1 cellular context compared by ENCODE assay signal in the genomic region with DNA sequence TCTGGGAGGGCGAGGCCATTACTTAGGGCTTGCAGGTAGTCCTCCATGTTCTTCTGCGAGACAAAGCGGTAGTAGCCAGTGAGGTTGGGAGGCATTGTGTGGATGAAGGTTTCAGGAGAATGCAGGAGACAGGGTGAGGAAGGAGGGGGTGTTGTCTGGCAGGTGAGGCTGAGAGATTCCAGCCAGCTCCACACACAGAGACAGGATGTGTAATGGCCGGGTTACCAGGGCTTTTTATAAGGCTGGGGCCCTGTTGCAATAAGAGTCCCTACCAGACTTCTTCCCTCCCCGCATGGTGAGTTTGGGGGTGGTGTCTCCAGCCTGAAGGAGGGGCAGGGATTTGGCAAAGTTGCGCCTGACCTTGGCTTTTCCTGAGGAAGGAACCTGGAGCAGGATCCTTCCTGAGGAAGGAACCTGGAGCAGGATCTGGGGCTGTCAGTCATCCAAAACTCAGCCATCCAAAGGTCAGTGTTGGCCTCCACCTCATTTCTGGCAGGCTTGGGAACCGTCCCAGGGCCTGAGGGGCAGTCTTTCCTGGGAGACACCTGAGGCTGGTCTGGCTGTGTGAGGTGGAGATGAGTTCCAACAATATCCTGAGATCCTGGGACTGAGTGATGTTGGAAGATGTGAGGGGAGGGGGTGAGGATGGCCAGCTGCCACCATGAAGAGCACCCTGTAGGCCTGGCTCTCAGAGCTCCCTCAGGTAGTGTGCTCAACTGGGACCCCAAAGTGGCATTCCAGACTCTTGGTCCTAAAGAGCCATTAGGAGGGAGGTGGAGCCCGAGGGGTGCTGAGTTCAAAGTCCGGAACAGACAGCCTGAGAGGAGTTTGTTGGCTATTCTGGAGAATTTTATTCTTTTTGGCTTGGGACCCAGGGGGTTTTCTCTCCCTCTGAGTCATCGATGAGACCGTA.
TF ChIP-seq lines count a peak whose summit lies in the region.

A gene with protein sequence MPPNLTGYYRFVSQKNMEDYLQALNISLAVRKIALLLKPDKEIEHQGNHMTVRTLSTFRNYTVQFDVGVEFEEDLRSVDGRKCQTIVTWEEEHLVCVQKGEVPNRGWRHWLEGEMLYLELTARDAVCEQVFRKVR (minus strand): TSS at position 209 of the 913 bp plus-strand sequence. CDS start 114 bp downstream, at position 95.

TF ChIP-seq in endothelial cell of umbilical vein, 7 proteins besides CTCF, POLR2A, EP300 and RAD21 (continued from another document):
- no peak for TF ChIP-seq FOS (IDR thresholded peaks at IDR 0.05; ENCODE audit: borderline replicate concordance, insufficient read depth, low read length)
- no peak for TF ChIP-seq POLR2AphosphoS5 (IDR thresholded peaks at IDR 0.05; ENCODE audit: insufficient read depth, low read depth, low read length)
- TF ChIP-seq, protein P1, sequence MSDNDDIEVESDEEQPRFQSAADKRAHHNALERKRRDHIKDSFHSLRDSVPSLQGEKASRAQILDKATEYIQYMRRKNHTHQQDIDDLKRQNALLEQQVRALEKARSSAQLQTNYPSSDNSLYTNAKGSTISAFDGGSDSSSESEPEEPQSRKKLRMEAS (IDR thresholded peaks at IDR 0.05; ENCODE audit: insufficient read depth, insufficient read length): no peak
- TF ChIP-seq GATA2 (IDR thresholded peaks at IDR 0.05; ENCODE audit: insufficient read depth, insufficient read length, low read depth, low read length): no peak
- no peak for TF ChIP-seq MYC (IDR thresholded peaks at IDR 0.05; ENCODE audit: low read depth, low read length)
TF ChIP-seq in endothelial cell of umbilical vein: peak in this region for 0.
